In genomic region chr15:100111103-100112060, GRCh38 we compare ENCODE assay signal across 8 cellular contexts.
DNase-seq lines count a peak whose midpoint lies in the region; ATAC-seq and TF ChIP-seq lines count a peak whose summit lies in the region.

No MANE protein-coding gene starts in this region.

- H3K27ac Mint-ChIP-seq in HFFc6 = peak overlapping the region; percentile 67; the same call in 1 of the 2 replicates
- H3K27ac Mint-ChIP-seq in naive thymus-derived CD4-positive, alpha-beta T cell = peak overlapping the region in 8 of 9 donors; percentile 26 to 91 (median 57)
- peak overlapping the region; percentile 50 for H3K27ac Mint-ChIP-seq in type B pancreatic cell

- CTCF ChIA-PET in naive thymus-derived CD4-positive, alpha-beta T cell (lab: Charles Lee) = interaction anchor here (0.9 kb wide), 1 partner anchor 229 kb away, joined by 4 read pairs; no protein-coding TSS in a partner anchor

- no peaks in the 10 kb centered on the region for H3K36me3 ChIP-seq in SJSA1
- H3K36me3 ChIP-seq in naive thymus-derived CD4-positive, alpha-beta T cell (ENCODE audit: control insufficient read depth in 2 of 3, insufficient read depth in 3 of 3, low read length in 3 of 3) = no peaks in the 10 kb centered on the region

- no peaks in the 10 kb centered on the region for H3K36me3 Mint-ChIP-seq in HFFc6 (ENCODE audit: low read depth)
- H3K36me3 Mint-ChIP-seq in naive thymus-derived CD4-positive, alpha-beta T cell = peaks cover 0 to 24% (median 8%) of the 10 kb centered on the region in 5 donors
- H3K36me3 Mint-ChIP-seq in type B pancreatic cell = peaks cover 6% of the 10 kb centered on the region

- intact Hi-C loops in naive thymus-derived CD4-positive, alpha-beta T cell (cut with micrococcal nuclease) = loop anchor here (2.0 to 5.0 kb wide), 2 partner anchors 226 to 227 kb away; no protein-coding TSS in a partner anchor

- H3K4me1 ChIP-seq in SJSA1 (replicated peaks) = peaks cover 47% of the 10 kb centered on the region
- H3K4me1 ChIP-seq in naive thymus-derived CD4-positive, alpha-beta T cell (ENCODE audit: control insufficient read depth in 2 of 2, insufficient read depth in 2 of 2, low read length in 2 of 2) = peaks cover 6 to 18% of the 10 kb centered on the region in 2 donors

- peak; percentile 4 for DNase-seq in HFFc6
- peak; percentile 72 to 89 for DNase-seq in SJSA1 (ENCODE audit: low read depth in 1 of 2, low spot score in 2 of 2)
- DNase-seq in naive thymus-derived CD4-positive, alpha-beta T cell = peak in 5 of 9 donors; percentile 7 to 30 (median 13)
- DNase-seq in type B pancreatic cell (ENCODE audit: extremely low spot score, unreplicated experiment) = no peak
- DNase-seq in epidermal melanocyte (ENCODE audit: insufficient read length, low spot score) = no peak
- DNase-seq in occipital lobe (lab: John Stamatoyannopoulos, UW) = no peak
- no peak for DNase-seq in NCI-H82 (lab: John Stamatoyannopoulos, UW)

- no peaks in the 10 kb centered on the region for H3K9me3 ChIP-seq in SJSA1 (replicated peaks)
- H3K9me3 ChIP-seq in naive thymus-derived CD4-positive, alpha-beta T cell (ENCODE audit: control insufficient read depth in 2 of 3, low read length in 3 of 3) = no peaks in the 10 kb centered on the region

- H3K27ac ChIP-seq in SJSA1 (peak overlapping the region; percentile 48), cingulate gyrus (ENCODE audit: low read depth, low read length) (peak overlapping the region; percentile 70)
- peak overlapping the region; percentile 18 for H3K27ac ChIP-seq in naive thymus-derived CD4-positive, alpha-beta T cell (ENCODE audit: low read depth, low read length)

- peak; percentile 51 for ATAC-seq in naive thymus-derived CD4-positive, alpha-beta T cell

- H3K4me3 ChIP-seq in SJSA1 = no peak overlapping the region
- H3K4me3 ChIP-seq in naive thymus-derived CD4-positive, alpha-beta T cell (ENCODE audit: low read length) = no peak overlapping the region

- H3K27me3 Mint-ChIP-seq in HFFc6 (ENCODE audit: insufficient read depth) (peaks cover 13% of the 10 kb centered on the region), type B pancreatic cell (no peaks in the 10 kb centered on the region)
- no peaks in the 10 kb centered on the region for H3K27me3 Mint-ChIP-seq in naive thymus-derived CD4-positive, alpha-beta T cell

- TF ChIP-seq CTCF in HFFc6 (IDR thresholded peaks at IDR 0.05) (no peak), type B pancreatic cell (conservative IDR thresholded peaks at IDR 0.05) (no peak)

- H3K9me3 Mint-ChIP-seq in HFFc6 (peaks cover 58% of the 10 kb centered on the region), type B pancreatic cell (no peaks in the 10 kb centered on the region)
- no peaks in the 10 kb centered on the region for H3K9me3 Mint-ChIP-seq in naive thymus-derived CD4-positive, alpha-beta T cell

- POLR2A ChIA-PET in naive thymus-derived CD4-positive, alpha-beta T cell (lab: Charles Lee) = no interaction called here

- H3K4me3 Mint-ChIP-seq in HFFc6 (no peak overlapping the region; the same call in 1 of the 2 replicates), type B pancreatic cell (no peak overlapping the region)
- peak overlapping the region; percentile 54 to 81 (median 65) for H3K4me3 Mint-ChIP-seq in naive thymus-derived CD4-positive, alpha-beta T cell

- H3K4me1 Mint-ChIP-seq in HFFc6 (ENCODE audit: low read depth) = peaks cover 18% of the 10 kb centered on the region; the same call in 1 of the 2 replicates
- H3K4me1 Mint-ChIP-seq in naive thymus-derived CD4-positive, alpha-beta T cell = peaks cover 17 to 65% (median 51%) of the 10 kb centered on the region in 7 donors
- peaks cover 19% of the 10 kb centered on the region for H3K4me1 Mint-ChIP-seq in type B pancreatic cell (ENCODE audit: unreplicated experiment)

- no peaks in the 10 kb centered on the region for H3K27me3 ChIP-seq in SJSA1 (replicated peaks)
- no peaks in the 10 kb centered on the region for H3K27me3 ChIP-seq in naive thymus-derived CD4-positive, alpha-beta T cell (ENCODE audit: control insufficient read depth in 2 of 2, insufficient read depth in 2 of 2, low read length in 2 of 2)

Comparison
In these comparisons a context has a peak if more than half of its experiments do, and no peak if none do; other contexts are left out.
1. DNase-seq: peak in HFFc6 (single experiment), SJSA1 (2 of 2) and naive thymus-derived CD4-positive, alpha-beta T cell (5 of 9); none in type B pancreatic cell (single experiment), epidermal melanocyte (single experiment), occipital lobe (single experiment) and NCI-H82 (single experiment).
2. H3K4me3 Mint-ChIP-seq: peak in naive thymus-derived CD4-positive, alpha-beta T cell (10 of 10); none in HFFc6 (single experiment) and type B pancreatic cell (single experiment).
3. H3K27ac ChIP-seq: peak in every context shown above with its lines; median percentile 70 in cingulate gyrus; 48 in SJSA1; 18 in naive thymus-derived CD4-positive, alpha-beta T cell.
4. Peak in every context shown above with its lines, with median percentiles within 50 percentile points of each other: H3K27ac Mint-ChIP-seq.